12 cellular contexts compared by ENCODE assay signal in the genomic region with DNA sequence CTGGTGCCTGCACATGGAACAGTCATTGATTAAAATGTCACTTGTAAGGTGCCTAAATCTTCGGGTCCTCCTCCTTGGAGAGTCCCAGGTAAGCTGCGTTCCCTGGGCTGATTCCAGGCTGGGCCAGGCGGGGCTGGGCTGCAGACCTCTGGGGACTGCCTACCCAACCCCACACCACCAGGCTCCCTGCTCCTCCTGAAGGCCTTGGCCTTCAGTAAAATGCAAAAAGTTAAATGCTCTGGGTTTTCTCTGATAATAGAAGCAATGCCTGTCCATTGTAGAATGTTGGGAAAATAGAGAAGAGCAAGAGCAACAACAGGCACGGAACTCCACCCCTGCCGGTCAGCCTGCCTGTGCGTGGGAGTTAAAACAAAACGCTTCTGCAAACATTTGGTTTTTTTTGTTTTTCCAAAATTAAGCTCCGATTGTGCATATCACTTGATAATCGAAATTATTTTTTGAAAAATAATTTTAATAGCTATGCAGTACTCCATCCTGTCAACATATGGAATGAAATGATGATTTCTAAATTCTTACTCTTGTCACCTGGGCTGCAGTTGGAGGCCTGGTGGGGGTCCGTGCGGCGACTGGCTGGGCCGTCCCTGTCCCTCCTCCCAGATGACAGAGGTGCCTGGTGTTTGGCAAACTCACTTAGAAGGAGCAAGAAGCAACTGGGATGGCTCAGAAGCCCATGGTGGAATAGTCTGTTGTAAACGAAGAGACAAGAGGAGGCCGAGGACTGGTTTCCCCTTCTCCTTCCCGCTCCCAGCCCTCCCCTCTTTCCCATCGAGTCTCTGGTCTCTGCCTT.
"Had no signal": no experiment of that assay in that cellular context is flagged by ENCODE, and none has a peak within 500 bp of the region (broad histone marks: within the 10 kb centered on the region; RNA-seq: fewer than 3 reads in every experiment).

No MANE protein-coding gene starts in this region.

- H3K4me3 ChIP-seq: colonic mucosa, pancreas, skin epidermis, thyroid gland, vagina had no signal

- H3K27ac ChIP-seq: colonic mucosa, pancreas, skin epidermis, thyroid gland, vagina had no signal

- DNase-seq: activated CD8-positive, alpha-beta T cell treated with anti-CD3 and anti-CD28 coated beads for 36 hours; activated naive CD8-positive, alpha-beta T cell treated with anti-CD3 and anti-CD28 coated beads for 36 hours; colonic mucosa; effector CD8-positive, alpha-beta T cell; immature natural killer cell; left cardiac atrium; SHP77 treated with DMSO at 0.1 percent for 48 hours; thyroid gland had no signal

- H3K27me3 ChIP-seq: colonic mucosa, pancreas, thyroid gland, vagina had no signal

- H3K27ac Mint-ChIP-seq: activated naive CD8-positive, alpha-beta T cell treated with anti-CD3 and anti-CD28 coated beads for 36 hours; immature natural killer cell; natural killer cell treated with Interleukin-12 subunit alpha and Interleukin-12 subunit beta and Interleukin-15 and Interleukin-18, amount 100 ng/mL, for 72 hours had no signal

- H3K9me3 ChIP-seq: colonic mucosa, pancreas, thyroid gland, vagina had no signal

- H3K27me3 Mint-ChIP-seq: activated CD8-positive, alpha-beta T cell treated with anti-CD3 and anti-CD28 coated beads for 36 hours; activated naive CD8-positive, alpha-beta T cell treated with anti-CD3 and anti-CD28 coated beads for 36 hours; natural killer cell treated with Interleukin-12 subunit alpha and Interleukin-12 subunit beta and Interleukin-15 and Interleukin-18, amount 100 ng/mL, for 72 hours had no signal

- H3K36me3 Mint-ChIP-seq: natural killer cell treated with Interleukin-12 subunit alpha and Interleukin-12 subunit beta and Interleukin-15 and Interleukin-18, amount 100 ng/mL, for 72 hours had no signal

- H3K4me1 Mint-ChIP-seq: activated naive CD8-positive, alpha-beta T cell treated with anti-CD3 and anti-CD28 coated beads for 36 hours; immature natural killer cell had no signal

- H3K36me3 ChIP-seq: colonic mucosa, pancreas, thyroid gland, vagina had no signal

- H3K4me1 ChIP-seq: colonic mucosa, pancreas, thyroid gland, vagina had no signal

- ATAC-seq: activated CD8-positive, alpha-beta T cell treated with anti-CD3 and anti-CD28 coated beads for 36 hours; left cardiac atrium; natural killer cell treated with Interleukin-12 subunit alpha and Interleukin-12 subunit beta and Interleukin-15 and Interleukin-18, amount 100 ng/mL, for 72 hours; pancreas had no signal

- H3K4me3 Mint-ChIP-seq: activated CD8-positive, alpha-beta T cell treated with anti-CD3 and anti-CD28 coated beads for 36 hours; activated naive CD8-positive, alpha-beta T cell treated with anti-CD3 and anti-CD28 coated beads for 36 hours; immature natural killer cell; natural killer cell treated with Interleukin-12 subunit alpha and Interleukin-12 subunit beta and Interleukin-15 and Interleukin-18, amount 100 ng/mL, for 72 hours had no signal

- H3K9me3 Mint-ChIP-seq: activated CD8-positive, alpha-beta T cell treated with anti-CD3 and anti-CD28 coated beads for 36 hours; activated naive CD8-positive, alpha-beta T cell treated with anti-CD3 and anti-CD28 coated beads for 36 hours; immature natural killer cell; natural killer cell treated with Interleukin-12 subunit alpha and Interleukin-12 subunit beta and Interleukin-15 and Interleukin-18, amount 100 ng/mL, for 72 hours had no signal
